In genomic region chr19:10968527-10969081, GRCh38 we compare ENCODE assay signal across 1 cellular context.
TF ChIP-seq lines count a peak whose summit lies in the region.

No MANE protein-coding gene starts in this region.

TF ChIP-seq in GM23338, 12 proteins besides CTCF, POLR2A, EP300 and RAD21 (continued from another document):
- TF ChIP-seq REST (IDR thresholded peaks at IDR 0.05; ENCODE audit: unreplicated experiment) (no peak), EZH2 (IDR thresholded peaks at IDR 0.05; ENCODE audit: low read depth, unreplicated experiment) (no peak), ZNF331 (CRISPR knock-in tag; IDR thresholded peaks at IDR 0.05; ENCODE audit: low read depth) (no peak), NANOG (IDR thresholded peaks at IDR 0.05; ENCODE audit: borderline replicate concordance) (no peak), CREB1 (CRISPR knock-in tag; IDR thresholded peaks at IDR 0.05; ENCODE audit: low read depth) (no peak), ZNF462 (CRISPR knock-in tag; IDR thresholded peaks at IDR 0.05) (no peak)
